In genomic region chr14:54470701-54471100, GRCh38 we compare ENCODE assay signal across 18 cellular contexts.
"Had no signal": no experiment of that assay in that cellular context is flagged by ENCODE, and none has a peak within 500 bp of the region (broad histone marks: within the 10 kb centered on the region; RNA-seq: fewer than 3 reads in every experiment).

No MANE protein-coding gene starts in this region.

- H3K4me3 Mint-ChIP-seq: activated naive CD4-positive, alpha-beta T cell treated with anti-CD3 and anti-CD28 coated beads, Interleukin-2, amount 50 U/mL, for 24 hours; central memory CD8-positive, alpha-beta T cell; stimulated activated memory B cell treated with anti-CD40 and anti-IgM and Interleukin-4, amounts not matched to agents 10 μg/mL and 1 μg/mL and 100 μg/mL, for 72 hours; T-cell had no signal

- DNase-seq: activated CD4-positive, alpha-beta T cell treated with anti-CD3 and anti-CD28 coated beads, Interleukin-2, amount 50 U/mL, for 48 hours; activated CD4-positive, CD25-positive, alpha-beta regulatory T cell treated with anti-CD3 and anti-CD28 coated beads, Interleukin-2, amount 50 U/mL, for 72 hours; activated effector memory CD4-positive, alpha-beta T cell treated with Interleukin-2 at 50 U/mL for 16 hours; activated T-cell treated with anti-CD3 and anti-CD28 coated beads, Interleukin-2, amount 50 U/mL, for 1 hour; amniotic stem cell; brain microvascular endothelial cell; cortex of kidney; effector CD4-positive, alpha-beta T cell; esophagus squamous epithelium; hypothalamus; mesendoderm; stimulated activated CD4-positive, alpha-beta T cell treated with anti-CD3 and anti-CD28 coated beads, Interleukin-2, amount 100 ng/mL, for 48 hours; T-cell; thyroid gland had no signal

- H3K27ac Mint-ChIP-seq: stimulated activated memory B cell treated with anti-CD40 and anti-IgM and Interleukin-4, amounts not matched to agents 10 μg/mL and 1 μg/mL and 100 μg/mL, for 72 hours; T-cell had no signal

- H3K36me3 ChIP-seq: thyroid gland had no signal

- H3K4me3 ChIP-seq: esophagus squamous epithelium, thyroid gland had no signal

- FAIRE-seq: endothelial cell of umbilical vein had no signal

- H3K4me1 Mint-ChIP-seq: activated naive CD4-positive, alpha-beta T cell treated with anti-CD3 and anti-CD28 coated beads, Interleukin-2, amount 50 U/mL, for 24 hours; central memory CD8-positive, alpha-beta T cell; stimulated activated memory B cell treated with anti-CD40 and anti-IgM and Interleukin-4, amounts not matched to agents 10 μg/mL and 1 μg/mL and 100 μg/mL, for 72 hours had no signal

- H3K27me3 ChIP-seq: brain microvascular endothelial cell, esophagus squamous epithelium, thyroid gland had no signal

- H3K27ac ChIP-seq: brain microvascular endothelial cell, esophagus squamous epithelium, thyroid gland had no signal

- ATAC-seq: stimulated activated memory B cell treated with anti-CD40 and anti-IgM and Interleukin-4, amounts not matched to agents 10 μg/mL and 1 μg/mL and 100 μg/mL, for 72 hours; T-cell had no signal

- H3K27me3 Mint-ChIP-seq: activated naive CD4-positive, alpha-beta T cell treated with anti-CD3 and anti-CD28 coated beads, Interleukin-2, amount 50 U/mL, for 24 hours; central memory CD8-positive, alpha-beta T cell; stimulated activated memory B cell treated with anti-CD40 and anti-IgM and Interleukin-4, amounts not matched to agents 10 μg/mL and 1 μg/mL and 100 μg/mL, for 72 hours; T-cell had no signal

- H3K9me3 ChIP-seq: thyroid gland had no signal
